ENCODE assay signal across 33 cellular contexts in genomic region chr21:41120997-41121396, GRCh38.
"Had no signal": no experiment of that assay in that cellular context is flagged by ENCODE, and none has a peak within 500 bp of the region (broad histone marks: within the 10 kb centered on the region; RNA-seq: fewer than 3 reads in every experiment).

No MANE protein-coding gene starts in this region.

- H3K9me3 ChIP-seq: adrenal gland, ascending aorta, body of pancreas, breast epithelium had no signal

- H3K36me3 Mint-ChIP-seq: activated naive CD4-positive, alpha-beta T cell treated with anti-CD3 and anti-CD28 coated beads, Interleukin-2, amount 10 ng/mL, durations not matched to agents 7 days and 5 days; activated naive CD4-positive, alpha-beta T cell treated with anti-CD3 and anti-CD28 coated beads, Interleukin-2, amount 50 U/mL, for 24 hours; activated naive CD4-positive, alpha-beta T cell treated with anti-CD3 and anti-CD28 coated beads, Interleukin-2, amount 50 U/mL, for 72 hours; activated naive CD8-positive, alpha-beta T cell; activated naive CD8-positive, alpha-beta T cell treated with anti-CD3 and anti-CD28 coated beads for 36 hours; activated naive CD8-positive, alpha-beta T cell treated with anti-CD3 and anti-CD28 coated beads, Interleukin-2, amount 10 ng/mL, durations not matched to agents 7 days and 5 days; brain had no signal

- H3K4me1 ChIP-seq: adrenal gland, body of pancreas, breast epithelium had no signal

- H3K27ac Mint-ChIP-seq: activated naive CD4-positive, alpha-beta T cell treated with anti-CD3 and anti-CD28 coated beads for 36 hours; activated naive CD4-positive, alpha-beta T cell treated with anti-CD3 and anti-CD28 coated beads, Interleukin-2, amount 10 ng/mL, durations not matched to agents 7 days and 5 days; activated naive CD4-positive, alpha-beta T cell treated with anti-CD3 and anti-CD28 coated beads, Interleukin-2, amount 50 U/mL, for 24 hours; activated naive CD4-positive, alpha-beta T cell treated with anti-CD3 and anti-CD28 coated beads, Interleukin-2, amount 50 U/mL, for 72 hours; activated naive CD8-positive, alpha-beta T cell; activated naive CD8-positive, alpha-beta T cell treated with anti-CD3 and anti-CD28 coated beads for 36 hours; activated naive CD8-positive, alpha-beta T cell treated with anti-CD3 and anti-CD28 coated beads, Interleukin-2, amount 10 ng/mL, durations not matched to agents 7 days and 5 days; activated naive CD8-positive, alpha-beta T cell treated with anti-CD3 and anti-CD28 coated beads, Interleukin-2, amount 50 U/mL, for 24 hours; activated T-cell treated with anti-CD3 and anti-CD28 coated beads, Interleukin-2, amount 50 U/mL, for 24 hours; activated T-cell treated with anti-CD3 and anti-CD28 coated beads, Interleukin-2, amount 50 U/mL, for 72 hours; activated T-helper 1 cell treated with anti-CD3 and anti-CD28 coated beads, Interleukin-12 subunit alpha, Interleukin-12 subunit beta, Interleukin-2, Interleukin-4 antibody, amounts not matched to agents 30 ng/mL and 10 ng/mL and 1 ng/mL, durations not matched to agents 14 hours and 24 hours and 36 hours; activated T-helper 17 cell treated with anti-CD3 and anti-CD28 coated beads, Interleukin-2, amount 50 U/mL, for 72 hours; activated T-helper 2 cell treated with anti-CD3 and anti-CD28 coated beads, Interferon-gamma antibody, Interleukin-2, Interleukin-4, amounts not matched to agents 10 μg/mL and 5 μg/mL and 100 μg/mL, durations not matched to agents 14 hours and 24 hours and 36 hours; brain had no signal

- H3K4me1 Mint-ChIP-seq: activated naive CD4-positive, alpha-beta T cell treated with anti-CD3 and anti-CD28 coated beads, Interleukin-2, amount 10 ng/mL, durations not matched to agents 7 days and 5 days; activated naive CD4-positive, alpha-beta T cell treated with anti-CD3 and anti-CD28 coated beads, Interleukin-2, amount 50 U/mL, for 24 hours; activated naive CD8-positive, alpha-beta T cell treated with anti-CD3 and anti-CD28 coated beads for 36 hours; activated naive CD8-positive, alpha-beta T cell treated with anti-CD3 and anti-CD28 coated beads, Interleukin-2, amount 10 ng/mL, durations not matched to agents 7 days and 5 days; activated naive CD8-positive, alpha-beta T cell treated with anti-CD3 and anti-CD28 coated beads, Interleukin-2, amount 50 U/mL, for 24 hours; activated T-helper 17 cell treated with anti-CD3 and anti-CD28 coated beads, Interleukin-2, amount 50 U/mL, for 72 hours; central memory CD8-positive, alpha-beta T cell had no signal

- H3K27ac ChIP-seq: adrenal gland, ascending aorta, body of pancreas, brain microvascular endothelial cell, breast epithelium, cardiac muscle cell had no signal

- DNase-seq: activated effector memory CD4-positive, alpha-beta T cell treated with anti-CD3 and anti-CD28 coated beads, Interleukin-2, amount 50 U/mL, for 16 hours; activated effector memory CD4-positive, alpha-beta T cell treated with Interleukin-2 at 50 U/mL for 16 hours; activated gamma-delta T cell; activated gamma-delta T cell treated with Interleukin-2 at 50 U/mL for 16 hours; activated naive CD4-positive, alpha-beta T cell treated with anti-CD3 and anti-CD28 coated beads for 36 hours; activated naive CD4-positive, alpha-beta T cell treated with anti-CD3 and anti-CD28 coated beads, Interleukin-2, amount 10 ng/mL, durations not matched to agents 7 days and 5 days; activated naive CD4-positive, alpha-beta T cell treated with anti-CD3 and anti-CD28 coated beads, Interleukin-2, amount 50 U/mL, for 16 hours; activated naive CD4-positive, alpha-beta T cell treated with Interleukin-2 at 50 U/mL for 16 hours; activated naive CD8-positive, alpha-beta T cell treated with anti-CD3 and anti-CD28 coated beads, Interleukin-2, amount 10 ng/mL, durations not matched to agents 7 days and 5 days; activated naive CD8-positive, alpha-beta T cell treated with anti-CD3 and anti-CD28 coated beads, Interleukin-2, amount 50 U/mL, for 24 hours; activated T-cell treated with anti-CD3 and anti-CD28 coated beads for 4 hours; activated T-cell treated with anti-CD3 and anti-CD28 coated beads, Interleukin-2, amount 50 U/mL, for 1 hour; activated T-cell treated with anti-CD3 and anti-CD28 coated beads, Interleukin-2, amount 50 U/mL, for 24 hours; activated T-cell treated with anti-CD3 and anti-CD28 coated beads, Interleukin-2, amount 50 U/mL, for 4 hours; activated T-cell treated with anti-CD3 and anti-CD28 coated beads, Interleukin-2, amount 50 U/mL, for 72 hours; aorta; body of pancreas; central memory CD4-positive, alpha-beta T cell; cerebellar nuclear complex had no signal

- H3K27me3 ChIP-seq: adrenal gland, ascending aorta, body of pancreas, brain microvascular endothelial cell, breast epithelium, cardiac muscle cell had no signal

- H3K9me3 Mint-ChIP-seq: activated naive CD4-positive, alpha-beta T cell treated with anti-CD3 and anti-CD28 coated beads for 36 hours; activated naive CD4-positive, alpha-beta T cell treated with anti-CD3 and anti-CD28 coated beads, Interleukin-2, amount 10 ng/mL, durations not matched to agents 7 days and 5 days; activated naive CD4-positive, alpha-beta T cell treated with anti-CD3 and anti-CD28 coated beads, Interleukin-2, amount 50 U/mL, for 24 hours; activated naive CD4-positive, alpha-beta T cell treated with anti-CD3 and anti-CD28 coated beads, Interleukin-2, amount 50 U/mL, for 72 hours; activated naive CD8-positive, alpha-beta T cell treated with anti-CD3 and anti-CD28 coated beads for 36 hours; activated naive CD8-positive, alpha-beta T cell treated with anti-CD3 and anti-CD28 coated beads, Interleukin-2, amount 10 ng/mL, durations not matched to agents 7 days and 5 days; activated naive CD8-positive, alpha-beta T cell treated with anti-CD3 and anti-CD28 coated beads, Interleukin-2, amount 50 U/mL, for 24 hours; activated T-cell treated with anti-CD3 and anti-CD28 coated beads, Interleukin-2, amount 50 U/mL, for 24 hours; activated T-cell treated with anti-CD3 and anti-CD28 coated beads, Interleukin-2, amount 50 U/mL, for 4 hours; activated T-cell treated with anti-CD3 and anti-CD28 coated beads, Interleukin-2, amount 50 U/mL, for 72 hours; activated T-helper 1 cell treated with anti-CD3 and anti-CD28 coated beads, Interleukin-12 subunit alpha, Interleukin-12 subunit beta, Interleukin-2, Interleukin-4 antibody, amounts not matched to agents 30 ng/mL and 10 ng/mL and 1 ng/mL, durations not matched to agents 14 hours and 24 hours and 36 hours; activated T-helper 17 cell treated with anti-CD3 and anti-CD28 coated beads, Interleukin-2, amount 50 U/mL, for 72 hours; activated T-helper 2 cell treated with anti-CD3 and anti-CD28 coated beads, Interferon-gamma antibody, Interleukin-2, Interleukin-4, amounts not matched to agents 10 μg/mL and 5 μg/mL and 100 μg/mL, durations not matched to agents 14 hours and 24 hours and 36 hours; central memory CD8-positive, alpha-beta T cell had no signal

- ATAC-seq: activated naive CD8-positive, alpha-beta T cell treated with anti-CD3 and anti-CD28 coated beads, Interleukin-2, amount 50 U/mL, for 24 hours had no signal

- H3K4me3 Mint-ChIP-seq: activated naive CD4-positive, alpha-beta T cell treated with anti-CD3 and anti-CD28 coated beads for 36 hours; activated naive CD4-positive, alpha-beta T cell treated with anti-CD3 and anti-CD28 coated beads, Interleukin-2, amount 10 ng/mL, durations not matched to agents 7 days and 5 days; activated naive CD4-positive, alpha-beta T cell treated with anti-CD3 and anti-CD28 coated beads, Interleukin-2, amount 50 U/mL, for 24 hours; activated naive CD8-positive, alpha-beta T cell; activated naive CD8-positive, alpha-beta T cell treated with anti-CD3 and anti-CD28 coated beads for 36 hours; activated naive CD8-positive, alpha-beta T cell treated with anti-CD3 and anti-CD28 coated beads, Interleukin-2, amount 10 ng/mL, durations not matched to agents 7 days and 5 days; activated naive CD8-positive, alpha-beta T cell treated with anti-CD3 and anti-CD28 coated beads, Interleukin-2, amount 50 U/mL, for 24 hours; activated T-cell treated with anti-CD3 and anti-CD28 coated beads, Interleukin-2, amount 50 U/mL, for 24 hours; activated T-cell treated with anti-CD3 and anti-CD28 coated beads, Interleukin-2, amount 50 U/mL, for 4 hours; activated T-cell treated with anti-CD3 and anti-CD28 coated beads, Interleukin-2, amount 50 U/mL, for 72 hours; activated T-helper 1 cell treated with anti-CD3 and anti-CD28 coated beads, Interleukin-12 subunit alpha, Interleukin-12 subunit beta, Interleukin-2, Interleukin-4 antibody, amounts not matched to agents 30 ng/mL and 10 ng/mL and 1 ng/mL, durations not matched to agents 14 hours and 24 hours and 36 hours; activated T-helper 17 cell treated with anti-CD3 and anti-CD28 coated beads, Interleukin-2, amount 50 U/mL, for 72 hours; brain; central memory CD8-positive, alpha-beta T cell had no signal

- H3K4me3 ChIP-seq: adrenal gland, ascending aorta, body of pancreas, breast epithelium, cardiac muscle cell had no signal

- H3K36me3 ChIP-seq: adrenal gland, ascending aorta, brain microvascular endothelial cell, breast epithelium, cardiac muscle cell had no signal
